ENCODE assay signal across 9 cellular contexts in genomic region chr5:178590141-178590923, GRCh38. TPM values are rescaled to one million over a fixed set of nuclear protein-coding genes. Genes with fewer than 3 reads are reported as not detected.
DNase-seq lines count a peak whose midpoint lies in the region; ATAC-seq, FAIRE-seq and TF ChIP-seq lines count a peak whose summit lies in the region.
"Had no signal": no experiment of that assay in that cellular context is flagged by ENCODE, and none has a peak within 500 bp of the region (broad histone marks: within the 10 kb centered on the region; RNA-seq: fewer than 3 reads in every experiment).

Gene COL23A1 (minus strand): TSS chr5:178590393.

- H3K36me3 ChIP-seq in PC-3 (ENCODE audit: low read depth, low read length) (peaks cover 10% of the 10 kb centered on the region; the same call in 1 of the 2 replicates), parathyroid adenoma (ENCODE audit: control insufficient read depth, insufficient read depth, low read length) (no peaks in the 10 kb centered on the region)

- H3K9ac ChIP-seq in PC-3 (ENCODE audit: low read length), result no peak within 1 kb of the TSS
- no peak within 1 kb of the TSS for H3K9ac ChIP-seq in parathyroid adenoma

- H3K4me1 ChIP-seq in PC-3 (ENCODE audit: insufficient read depth, low read length), result no peaks in the 10 kb centered on the region; the same call in 1 of the 2 replicates
- H3K4me1 ChIP-seq in parathyroid adenoma, result peaks cover 6% of the 10 kb centered on the region

- POLR2A ChIA-PET in PC-3 (lab: Charles Lee; ENCODE audit: unreplicated experiment), result no interaction called here
- POLR2A ChIA-PET in activated naive CD8-positive, alpha-beta T cell treated with anti-CD3 and anti-CD28 coated beads, Interleukin-2, amount 10 ng/mL, durations not matched to agents 7 days and 5 days (lab: Charles Lee), result no interaction called here

- peaks cover 5% of the 10 kb centered on the region for H3K4me1 Mint-ChIP-seq in activated naive CD8-positive, alpha-beta T cell treated with anti-CD3 and anti-CD28 coated beads, Interleukin-2, amount 10 ng/mL, durations not matched to agents 7 days and 5 days

- peak; percentile 85 for TF ChIP-seq CTCF in PC-3 (conservative IDR thresholded peaks at IDR 0.05; ENCODE audit: low read depth, low read length)
- peak; percentile 94 for TF ChIP-seq CTCF in parathyroid adenoma (IDR thresholded peaks at IDR 0.05)

- H3K9me3 ChIP-seq in PC-3 (ENCODE audit: low read length) (peaks cover 10% of the 10 kb centered on the region), parathyroid adenoma (ENCODE audit: control insufficient read depth, low read length) (no peaks in the 10 kb centered on the region)

- peaks cover 16% of the 10 kb centered on the region for H3K36me3 Mint-ChIP-seq in activated naive CD8-positive, alpha-beta T cell treated with anti-CD3 and anti-CD28 coated beads, Interleukin-2, amount 10 ng/mL, durations not matched to agents 7 days and 5 days

- H4K20me1 ChIP-seq in PC-3 (ENCODE audit: low read length), result no peaks in the 10 kb centered on the region

- H3K27ac ChIP-seq in PC-3 (ENCODE audit: low read length), result no peak within 1 kb of the TSS
- no peak within 1 kb of the TSS for H3K27ac ChIP-seq in parathyroid adenoma

- H3K27me3 Mint-ChIP-seq in activated naive CD8-positive, alpha-beta T cell treated with anti-CD3 and anti-CD28 coated beads, Interleukin-2, amount 10 ng/mL, durations not matched to agents 7 days and 5 days, result peaks cover 47% of the 10 kb centered on the region

- intact Hi-C loops in PC-3 (cut with micrococcal nuclease) (loop anchor here (2.0 kb wide), 1 partner anchor 310 kb away; no protein-coding TSS in a partner anchor), cardiac septum (cut with DNase I) (loop anchor here (1.0 to 2.0 kb wide), 2 partner anchors 310 to 356 kb away; no protein-coding TSS in a partner anchor)

- H3K9me2 ChIP-seq in PC-3 (replicated peaks; ENCODE audit: low read length), result no peaks in the 10 kb centered on the region

- peaks cover 2% of the 10 kb centered on the region for H3K9me3 Mint-ChIP-seq in activated naive CD8-positive, alpha-beta T cell treated with anti-CD3 and anti-CD28 coated beads, Interleukin-2, amount 10 ng/mL, durations not matched to agents 7 days and 5 days

- no TSS peak for BruUV-seq in PC-3 (replicated peaks; lab: Mats Ljungman, UMichigan)

- H2AFZ ChIP-seq in PC-3 (ENCODE audit: low read length) (no peak within 1 kb of the TSS), parathyroid adenoma (peak within 1 kb of the TSS; percentile 86)

- no peak within 1 kb of the TSS for H3K27ac Mint-ChIP-seq in activated naive CD8-positive, alpha-beta T cell treated with anti-CD3 and anti-CD28 coated beads, Interleukin-2, amount 10 ng/mL, durations not matched to agents 7 days and 5 days

- H3K79me2 ChIP-seq in PC-3 (ENCODE audit: low read length) (no peaks in the 10 kb centered on the region), parathyroid adenoma (no peaks in the 10 kb centered on the region)

- no peaks in the 10 kb centered on the region for H3F3A ChIP-seq in PC-3 (ENCODE audit: low read length, unreplicated experiment)

- H3K4me2 ChIP-seq in PC-3 (ENCODE audit: low read length), result peak within 1 kb of the TSS; percentile 77
- peak within 1 kb of the TSS; percentile 86 for H3K4me2 ChIP-seq in parathyroid adenoma (ENCODE audit: low read length)

- CTCF ChIA-PET in PC-3 (lab: Charles Lee), result no interaction called here

- DNase-seq in AG08396 (ENCODE audit: low spot score) (peak; percentile 67), PC-3 (peak; percentile 40), cardiac septum (ENCODE audit: low spot score) (peak; percentile 90), GM19239 (ENCODE audit: insufficient read length, low spot score) (no peak)
- DNase-seq in activated naive CD8-positive, alpha-beta T cell treated with anti-CD3 and anti-CD28 coated beads, Interleukin-2, amount 10 ng/mL, durations not matched to agents 7 days and 5 days, result peak; percentile 68

- H3K4me3 ChIP-seq in PC-3 (ENCODE audit: low read length) (peak within 1 kb of the TSS; percentile 47; the same call in 1 of the 2 replicates), parathyroid adenoma (ENCODE audit: low read depth, low read length) (peak within 1 kb of the TSS; percentile 48)

- ATAC-seq in GM21423 (IDR thresholded peaks at IDR 0.05; ENCODE audit: unreplicated experiment) (peak; percentile 61), PC-3 (peak; percentile 33), GM21717 (IDR thresholded peaks at IDR 0.05; ENCODE audit: unreplicated experiment) (no peak)
- ATAC-seq in activated naive CD8-positive, alpha-beta T cell treated with anti-CD3 and anti-CD28 coated beads, Interleukin-2, amount 10 ng/mL, durations not matched to agents 7 days and 5 days (ENCODE audit: low read depth), result peak; percentile 78

- FAIRE-seq in GM19239 (lab: Jason Lieb, UNC), result no peak
- FAIRE-seq: islet of Langerhans had no signal

- H3K4me3 Mint-ChIP-seq in activated naive CD8-positive, alpha-beta T cell treated with anti-CD3 and anti-CD28 coated beads, Interleukin-2, amount 10 ng/mL, durations not matched to agents 7 days and 5 days, result peak within 1 kb of the TSS; percentile 66

- H3K27me3 ChIP-seq in PC-3 (ENCODE audit: low read length) (peaks cover 44% of the 10 kb centered on the region), parathyroid adenoma (ENCODE audit: control insufficient read depth, insufficient read depth, low read length) (no peaks in the 10 kb centered on the region)

RNA-seq across cellular contexts. Expression of gene COL23A1, which starts in this region (rescaled TPM):
- not detected in 2 replicates for total RNA-seq in PC-3 (2014; rRNA removed)
- under 1 TPM; 0.60 to 0.83 TPM for total RNA-seq in activated naive CD8-positive, alpha-beta T cell treated with anti-CD3 and anti-CD28 coated beads, Interleukin-2, amount 10 ng/mL, durations not matched to agents 7 days and 5 days
- 16.5 TPM for total RNA-seq in cardiac septum

Comparison
In these comparisons a context has a peak if more than half of its experiments do, and no peak if none do; other contexts are left out.
1. Peak in DNase-seq, ATAC-seq, H3K4me3 ChIP-seq and H3K4me2 ChIP-seq in PC-3; RNA of the gene not detected or under 1 TPM.
2. Peak in DNase-seq and ATAC-seq in activated naive CD8-positive, alpha-beta T cell treated with anti-CD3 and anti-CD28 coated beads, Interleukin-2, amount 10 ng/mL, durations not matched to agents 7 days and 5 days; RNA of the gene not detected or under 1 TPM.